ENCODE assay signal across 13 cellular contexts in genomic region chr9:35570709-35571108, GRCh38. TPM values are rescaled to one million over a fixed set of nuclear protein-coding genes. Genes with fewer than 3 reads are reported as not detected.
A peak's percentile ranks its signal among the peaks of the same experiment; 100 is the strongest.
DNase-seq lines count a peak whose midpoint lies in the region; ATAC-seq and TF ChIP-seq lines count a peak whose summit lies in the region.
"Had no signal": no experiment of that assay in that cellular context is flagged by ENCODE, and none has a peak within 500 bp of the region (broad histone marks: within the 10 kb centered on the region; RNA-seq: fewer than 3 reads in every experiment).

No MANE protein-coding gene starts in this region.

- whole genome bisulfite sequencing in heart left ventricle, 4 donors: 83 to 91% (median 85%) methylated on average over 5 of the region's 5 CpGs

- no peaks in the 10 kb centered on the region for H3K36me3 Mint-ChIP-seq in activated T-helper 2 cell treated with anti-CD3 and anti-CD28 coated beads, Interferon-gamma antibody, Interleukin-2, Interleukin-4, amounts not matched to agents 10 μg/mL and 5 μg/mL and 100 μg/mL, durations not matched to agents 14 hours and 24 hours and 36 hours (ENCODE audit: low read depth)

- no peak for TF ChIP-seq POLR2A in heart left ventricle (IDR thresholded peaks at IDR 0.05)

- no peaks in the 10 kb centered on the region for H3K27me3 ChIP-seq in heart left ventricle
- H3K27me3 ChIP-seq: pancreas had no signal

- H3K27me3 Mint-ChIP-seq in activated T-helper 2 cell treated with anti-CD3 and anti-CD28 coated beads, Interferon-gamma antibody, Interleukin-2, Interleukin-4, amounts not matched to agents 10 μg/mL and 5 μg/mL and 100 μg/mL, durations not matched to agents 14 hours and 24 hours and 36 hours (ENCODE audit: low read depth): no peaks in the 10 kb centered on the region

- no peaks in the 10 kb centered on the region for H3K9me3 ChIP-seq in heart left ventricle
- H3K9me3 ChIP-seq: pancreas had no signal

- no peaks in the 10 kb centered on the region for H3K36me3 ChIP-seq in heart left ventricle
- H3K36me3 ChIP-seq: pancreas had no signal

- no peak overlapping the region for H3K4me3 ChIP-seq in heart left ventricle
- H3K4me3 ChIP-seq: lung, pancreas, SK-N-MC had no signal

- peaks cover 0 to 18% (median 0%) of the 10 kb centered on the region in 12 donors for H3K4me1 ChIP-seq in heart left ventricle
- H3K4me1 ChIP-seq: pancreas had no signal

- peak overlapping the region; percentile 93 for H3K27ac Mint-ChIP-seq in activated T-helper 2 cell treated with anti-CD3 and anti-CD28 coated beads, Interferon-gamma antibody, Interleukin-2, Interleukin-4, amounts not matched to agents 10 μg/mL and 5 μg/mL and 100 μg/mL, durations not matched to agents 14 hours and 24 hours and 36 hours

- no peak overlapping the region for H3K27ac ChIP-seq in heart left ventricle
- H3K27ac ChIP-seq: epithelial cell of prostate, pancreas, SK-N-MC had no signal

- H3K4me3 Mint-ChIP-seq in activated T-helper 2 cell treated with anti-CD3 and anti-CD28 coated beads, Interferon-gamma antibody, Interleukin-2, Interleukin-4, amounts not matched to agents 10 μg/mL and 5 μg/mL and 100 μg/mL, durations not matched to agents 14 hours and 24 hours and 36 hours (ENCODE audit: low read depth): peak overlapping the region; percentile 13

- ATAC-seq in activated CD4-positive, CD25-positive, alpha-beta regulatory T cell treated with anti-CD3 and anti-CD28 coated beads, Interleukin-2, amount 50 U/mL, for 24 hours: peak; percentile 88 to 91
- peak; percentile 57 for ATAC-seq in GM21825 (IDR thresholded peaks at IDR 0.05; ENCODE audit: unreplicated experiment)
- no peak for ATAC-seq in heart left ventricle

- TF ChIP-seq CTCF in heart left ventricle (IDR thresholded peaks at IDR 0.05): no peak

- peaks cover 35% of the 10 kb centered on the region for H3K4me1 Mint-ChIP-seq in activated T-helper 2 cell treated with anti-CD3 and anti-CD28 coated beads, Interferon-gamma antibody, Interleukin-2, Interleukin-4, amounts not matched to agents 10 μg/mL and 5 μg/mL and 100 μg/mL, durations not matched to agents 14 hours and 24 hours and 36 hours (ENCODE audit: low read depth)

- no peak for DNase-seq in activated CD4-positive, CD25-positive, alpha-beta regulatory T cell treated with anti-CD3 and anti-CD28 coated beads, Interleukin-2, amount 50 U/mL, for 72 hours
- DNase-seq in activated T-helper 2 cell treated with anti-CD3 and anti-CD28 coated beads, Interferon-gamma antibody, Interleukin-2, Interleukin-4, amounts not matched to agents 10 μg/mL and 5 μg/mL and 100 μg/mL, durations not matched to agents 14 hours and 24 hours and 36 hours (ENCODE audit: low spot score): peak; percentile 29
- DNase-seq in stimulated activated CD4-positive, alpha-beta T cell treated with anti-CD3 and anti-CD28 coated beads, Interleukin-4, amount 100 ng/mL, for 24 hours: peak; percentile 41
- no peak for DNase-seq in NCI-H226
- no peak for DNase-seq in LoVo (ENCODE audit: low spot score)
- DNase-seq in heart left ventricle: no peak
- DNase-seq: NCI-H2081, pancreas had no signal

- H3K9me3 Mint-ChIP-seq in activated T-helper 2 cell treated with anti-CD3 and anti-CD28 coated beads, Interferon-gamma antibody, Interleukin-2, Interleukin-4, amounts not matched to agents 10 μg/mL and 5 μg/mL and 100 μg/mL, durations not matched to agents 14 hours and 24 hours and 36 hours: no peaks in the 10 kb centered on the region

- intact Hi-C loops in activated T-helper 2 cell treated with anti-CD3 and anti-CD28 coated beads, Interferon-gamma antibody, Interleukin-2, Interleukin-4, amounts not matched to agents 10 μg/mL and 5 μg/mL and 100 μg/mL, durations not matched to agents 14 hours and 24 hours and 36 hours (cut with micrococcal nuclease): no loop called here
- intact Hi-C loops in heart left ventricle (cut with DNase I): no loop called here

RNA-seq across cellular contexts. Expression of gene TESK1, which starts 34.4 kb away (rescaled TPM):
- 44.5 and 48.0 TPM in 2 replicates for total RNA-seq in activated T-helper 2 cell treated with anti-CD3 and anti-CD28 coated beads, Interferon-gamma antibody, Interleukin-2, Interleukin-4, amounts not matched to agents 10 μg/mL and 5 μg/mL and 100 μg/mL, durations not matched to agents 14 hours and 24 hours and 36 hours
- total RNA-seq in heart left ventricle: 10 to 100 TPM; 19.8 to 47.6 (median 24.5) TPM
- polyA plus RNA-seq in heart left ventricle: 10 to 100 TPM; 33.3 to 40.8 TPM

RNA-seq across cellular contexts. Expression of gene CD72, which starts 47.5 kb away (rescaled TPM):
- 11.3 and 11.4 TPM in 2 replicates for total RNA-seq in activated T-helper 2 cell treated with anti-CD3 and anti-CD28 coated beads, Interferon-gamma antibody, Interleukin-2, Interleukin-4, amounts not matched to agents 10 μg/mL and 5 μg/mL and 100 μg/mL, durations not matched to agents 14 hours and 24 hours and 36 hours
- 1 to 10 TPM in 4 of 9 donors, under 1 TPM in 3, not detected in 2; 0.46 to 10.0 (median 1.2) TPM for total RNA-seq in heart left ventricle
- under 1 TPM; 0.38 to 0.76 TPM for polyA plus RNA-seq in heart left ventricle

Comparison
In these comparisons a context has a peak if more than half of its experiments do, and no peak if none do; other contexts are left out.
1. ATAC-seq: peak in activated CD4-positive, CD25-positive, alpha-beta regulatory T cell treated with anti-CD3 and anti-CD28 coated beads, Interleukin-2, amount 50 U/mL, for 24 hours (2 of 2) and GM21825 (single experiment); none in heart left ventricle (0 of 4).
2. DNase-seq: peak in activated T-helper 2 cell treated with anti-CD3 and anti-CD28 coated beads, Interferon-gamma antibody, Interleukin-2, Interleukin-4, amounts not matched to agents 10 μg/mL and 5 μg/mL and 100 μg/mL, durations not matched to agents 14 hours and 24 hours and 36 hours (single experiment) and stimulated activated CD4-positive, alpha-beta T cell treated with anti-CD3 and anti-CD28 coated beads, Interleukin-4, amount 100 ng/mL, for 24 hours (single experiment); none in activated CD4-positive, CD25-positive, alpha-beta regulatory T cell treated with anti-CD3 and anti-CD28 coated beads, Interleukin-2, amount 50 U/mL, for 72 hours (single experiment), NCI-H226 (single experiment), LoVo (single experiment) and heart left ventricle (0 of 5).